Comparison of ENCODE assay signal across 1 cellular context in genomic region chr13:26896986-26897668, GRCh38.
TF ChIP-seq lines count a peak whose summit lies in the region.

No MANE protein-coding gene starts in this region.

TF ChIP-seq in GM23338, 12 proteins besides CTCF, POLR2A, EP300 and RAD21 (continued from another document):
- no peak for TF ChIP-seq ZNF462 (CRISPR knock-in tag; IDR thresholded peaks at IDR 0.05)
